In genomic region chr2:11581797-11582525, GRCh38 we compare ENCODE assay signal across 2 cellular contexts.
TF ChIP-seq lines count a peak whose summit lies in the region.

No MANE protein-coding gene starts in this region.

TF ChIP-seq in GM23338, 12 proteins besides CTCF, POLR2A, EP300 and RAD21 (continued from another document):
- no peak for TF ChIP-seq ZNF462 (CRISPR knock-in tag; IDR thresholded peaks at IDR 0.05)
- no peak for TF ChIP-seq POLR2AphosphoS5 (IDR thresholded peaks at IDR 0.05; ENCODE audit: low read depth)
- TF ChIP-seq CREB1 (CRISPR knock-in tag; IDR thresholded peaks at IDR 0.05; ENCODE audit: low read depth), result no peak
- TF ChIP-seq, protein P1, sequence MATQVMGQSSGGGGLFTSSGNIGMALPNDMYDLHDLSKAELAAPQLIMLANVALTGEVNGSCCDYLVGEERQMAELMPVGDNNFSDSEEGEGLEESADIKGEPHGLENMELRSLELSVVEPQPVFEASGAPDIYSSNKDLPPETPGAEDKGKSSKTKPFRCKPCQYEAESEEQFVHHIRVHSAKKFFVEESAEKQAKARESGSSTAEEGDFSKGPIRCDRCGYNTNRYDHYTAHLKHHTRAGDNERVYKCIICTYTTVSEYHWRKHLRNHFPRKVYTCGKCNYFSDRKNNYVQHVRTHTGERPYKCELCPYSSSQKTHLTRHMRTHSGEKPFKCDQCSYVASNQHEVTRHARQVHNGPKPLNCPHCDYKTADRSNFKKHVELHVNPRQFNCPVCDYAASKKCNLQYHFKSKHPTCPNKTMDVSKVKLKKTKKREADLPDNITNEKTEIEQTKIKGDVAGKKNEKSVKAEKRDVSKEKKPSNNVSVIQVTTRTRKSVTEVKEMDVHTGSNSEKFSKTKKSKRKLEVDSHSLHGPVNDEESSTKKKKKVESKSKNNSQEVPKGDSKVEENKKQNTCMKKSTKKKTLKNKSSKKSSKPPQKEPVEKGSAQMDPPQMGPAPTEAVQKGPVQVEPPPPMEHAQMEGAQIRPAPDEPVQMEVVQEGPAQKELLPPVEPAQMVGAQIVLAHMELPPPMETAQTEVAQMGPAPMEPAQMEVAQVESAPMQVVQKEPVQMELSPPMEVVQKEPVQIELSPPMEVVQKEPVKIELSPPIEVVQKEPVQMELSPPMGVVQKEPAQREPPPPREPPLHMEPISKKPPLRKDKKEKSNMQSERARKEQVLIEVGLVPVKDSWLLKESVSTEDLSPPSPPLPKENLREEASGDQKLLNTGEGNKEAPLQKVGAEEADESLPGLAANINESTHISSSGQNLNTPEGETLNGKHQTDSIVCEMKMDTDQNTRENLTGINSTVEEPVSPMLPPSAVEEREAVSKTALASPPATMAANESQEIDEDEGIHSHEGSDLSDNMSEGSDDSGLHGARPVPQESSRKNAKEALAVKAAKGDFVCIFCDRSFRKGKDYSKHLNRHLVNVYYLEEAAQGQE (IDR thresholded peaks at IDR 0.05; ENCODE audit: unreplicated experiment), result no peak
- TF ChIP-seq NANOG (IDR thresholded peaks at IDR 0.05; ENCODE audit: borderline replicate concordance), result no peak
- TF ChIP-seq ETS1 (IDR thresholded peaks at IDR 0.05), result no peak
- TF ChIP-seq ZNF331 (CRISPR knock-in tag; IDR thresholded peaks at IDR 0.05; ENCODE audit: low read depth), result no peak

TF ChIP-seq in WTC11, 78 proteins besides CTCF, POLR2A, EP300 and RAD21 (continued from another document):
- TF ChIP-seq, protein P2, sequence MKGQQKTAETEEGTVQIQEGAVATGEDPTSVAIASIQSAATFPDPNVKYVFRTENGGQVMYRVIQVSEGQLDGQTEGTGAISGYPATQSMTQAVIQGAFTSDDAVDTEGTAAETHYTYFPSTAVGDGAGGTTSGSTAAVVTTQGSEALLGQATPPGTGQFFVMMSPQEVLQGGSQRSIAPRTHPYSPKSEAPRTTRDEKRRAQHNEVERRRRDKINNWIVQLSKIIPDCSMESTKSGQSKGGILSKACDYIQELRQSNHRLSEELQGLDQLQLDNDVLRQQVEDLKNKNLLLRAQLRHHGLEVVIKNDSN (CRISPR knock-in tag; IDR thresholded peaks at IDR 0.05), result no peak
- TF ChIP-seq, protein P3, sequence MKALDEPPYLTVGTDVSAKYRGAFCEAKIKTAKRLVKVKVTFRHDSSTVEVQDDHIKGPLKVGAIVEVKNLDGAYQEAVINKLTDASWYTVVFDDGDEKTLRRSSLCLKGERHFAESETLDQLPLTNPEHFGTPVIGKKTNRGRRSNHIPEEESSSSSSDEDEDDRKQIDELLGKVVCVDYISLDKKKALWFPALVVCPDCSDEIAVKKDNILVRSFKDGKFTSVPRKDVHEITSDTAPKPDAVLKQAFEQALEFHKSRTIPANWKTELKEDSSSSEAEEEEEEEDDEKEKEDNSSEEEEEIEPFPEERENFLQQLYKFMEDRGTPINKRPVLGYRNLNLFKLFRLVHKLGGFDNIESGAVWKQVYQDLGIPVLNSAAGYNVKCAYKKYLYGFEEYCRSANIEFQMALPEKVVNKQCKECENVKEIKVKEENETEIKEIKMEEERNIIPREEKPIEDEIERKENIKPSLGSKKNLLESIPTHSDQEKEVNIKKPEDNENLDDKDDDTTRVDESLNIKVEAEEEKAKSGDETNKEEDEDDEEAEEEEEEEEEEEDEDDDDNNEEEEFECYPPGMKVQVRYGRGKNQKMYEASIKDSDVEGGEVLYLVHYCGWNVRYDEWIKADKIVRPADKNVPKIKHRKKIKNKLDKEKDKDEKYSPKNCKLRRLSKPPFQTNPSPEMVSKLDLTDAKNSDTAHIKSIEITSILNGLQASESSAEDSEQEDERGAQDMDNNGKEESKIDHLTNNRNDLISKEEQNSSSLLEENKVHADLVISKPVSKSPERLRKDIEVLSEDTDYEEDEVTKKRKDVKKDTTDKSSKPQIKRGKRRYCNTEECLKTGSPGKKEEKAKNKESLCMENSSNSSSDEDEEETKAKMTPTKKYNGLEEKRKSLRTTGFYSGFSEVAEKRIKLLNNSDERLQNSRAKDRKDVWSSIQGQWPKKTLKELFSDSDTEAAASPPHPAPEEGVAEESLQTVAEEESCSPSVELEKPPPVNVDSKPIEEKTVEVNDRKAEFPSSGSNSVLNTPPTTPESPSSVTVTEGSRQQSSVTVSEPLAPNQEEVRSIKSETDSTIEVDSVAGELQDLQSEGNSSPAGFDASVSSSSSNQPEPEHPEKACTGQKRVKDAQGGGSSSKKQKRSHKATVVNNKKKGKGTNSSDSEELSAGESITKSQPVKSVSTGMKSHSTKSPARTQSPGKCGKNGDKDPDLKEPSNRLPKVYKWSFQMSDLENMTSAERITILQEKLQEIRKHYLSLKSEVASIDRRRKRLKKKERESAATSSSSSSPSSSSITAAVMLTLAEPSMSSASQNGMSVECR (CRISPR knock-in tag; IDR thresholded peaks at IDR 0.05; ENCODE audit: borderline replicate concordance), result no peak
- no peak for TF ChIP-seq RELA (CRISPR knock-in tag; IDR thresholded peaks at IDR 0.05; ENCODE audit: borderline replicate concordance)
- TF ChIP-seq TEAD1 (CRISPR knock-in tag; IDR thresholded peaks at IDR 0.05), result no peak
- TF ChIP-seq MYBL2 (CRISPR knock-in tag; IDR thresholded peaks at IDR 0.05), result no peak
- TF ChIP-seq USF2 (CRISPR knock-in tag; IDR thresholded peaks at IDR 0.05), result no peak
